ENCODE assay signal across 25 cellular contexts in genomic region chr10:89425000-89425399, GRCh38. TPM values are rescaled to one million over a fixed set of nuclear protein-coding genes. Genes with fewer than 3 reads are reported as not detected.
"Had no signal": no experiment of that assay in that cellular context is flagged by ENCODE, and none has a peak within 500 bp of the region (broad histone marks: within the 10 kb centered on the region; RNA-seq: fewer than 3 reads in every experiment).

No MANE protein-coding gene starts in this region.

- H3K9me3 ChIP-seq: heart left ventricle, neutrophil, right atrium auricular region, tibial artery, upper lobe of left lung, uterus had no signal

- FAIRE-seq: frontal cortex, islet of Langerhans had no signal

- H3K4me3 ChIP-seq: dorsolateral prefrontal cortex, heart left ventricle, right atrium auricular region, smooth muscle cell, tibial artery, upper lobe of left lung, uterus had no signal

- H3K27ac Mint-ChIP-seq: stimulated activated memory B cell treated with anti-CD40 and anti-IgM and Interleukin-4, amounts not matched to agents 10 μg/mL and 1 μg/mL and 100 μg/mL, for 72 hours; stimulated activated naive CD8-positive, alpha-beta T cell treated with anti-CD3 and anti-CD28 coated beads, Interleukin-15, Interleukin-2, amounts not matched to agents 100 ng/mL and 50 ng/mL, for 24 hours had no signal

- H3K27me3 ChIP-seq: dorsolateral prefrontal cortex, heart left ventricle, right atrium auricular region, tibial artery, upper lobe of left lung, uterus had no signal

- H3K27me3 Mint-ChIP-seq: stimulated activated memory B cell treated with anti-CD40 and anti-IgM and Interleukin-4, amounts not matched to agents 10 μg/mL and 1 μg/mL and 100 μg/mL, for 72 hours; stimulated activated naive CD8-positive, alpha-beta T cell treated with anti-CD3 and anti-CD28 coated beads, Interleukin-15, Interleukin-2, amounts not matched to agents 100 ng/mL and 50 ng/mL, for 24 hours had no signal

- DNase-seq: cortex of kidney; dorsolateral prefrontal cortex; effector CD8-positive, alpha-beta T cell; heart left ventricle; hypothalamus; left ventricle myocardium superior; mesendoderm; naive thymus-derived CD4-positive, alpha-beta T cell; posterior cingulate gyrus; stimulated activated CD4-positive, alpha-beta T cell treated with anti-CD3 and anti-CD28 coated beads, Interleukin-4, amount 100 ng/mL, for 24 hours; tibial artery; upper lobe of left lung; uterus had no signal

- H3K4me2 ChIP-seq: smooth muscle cell had no signal

- ATAC-seq: esophagus mucosa; heart left ventricle; left ventricle myocardium superior; naive thymus-derived CD4-positive, alpha-beta T cell; stimulated activated memory B cell treated with anti-CD40 and anti-IgM and Interleukin-4, amounts not matched to agents 10 μg/mL and 1 μg/mL and 100 μg/mL, for 72 hours had no signal

- H3K36me3 ChIP-seq: right atrium auricular region, uterus had no signal

- H3K9me3 Mint-ChIP-seq: naive thymus-derived CD4-positive, alpha-beta T cell; stimulated activated memory B cell treated with anti-CD40 and anti-IgM and Interleukin-4, amounts not matched to agents 10 μg/mL and 1 μg/mL and 100 μg/mL, for 72 hours; stimulated activated naive CD8-positive, alpha-beta T cell treated with anti-CD3 and anti-CD28 coated beads, Interleukin-15, Interleukin-2, amounts not matched to agents 100 ng/mL and 50 ng/mL, for 24 hours had no signal

- H3K4me1 ChIP-seq: tibial artery, uterus had no signal

- H3K36me3 Mint-ChIP-seq: stimulated activated memory B cell treated with anti-CD40 and anti-IgM and Interleukin-4, amounts not matched to agents 10 μg/mL and 1 μg/mL and 100 μg/mL, for 72 hours had no signal

- H3K27ac ChIP-seq: dorsolateral prefrontal cortex, heart left ventricle, neutrophil, right atrium auricular region, tibial artery, upper lobe of left lung, uterus had no signal

- H3K4me3 Mint-ChIP-seq: naive thymus-derived CD4-positive, alpha-beta T cell; stimulated activated memory B cell treated with anti-CD40 and anti-IgM and Interleukin-4, amounts not matched to agents 10 μg/mL and 1 μg/mL and 100 μg/mL, for 72 hours; stimulated activated naive CD8-positive, alpha-beta T cell treated with anti-CD3 and anti-CD28 coated beads, Interleukin-15, Interleukin-2, amounts not matched to agents 100 ng/mL and 50 ng/mL, for 24 hours had no signal

RNA-seq across cellular contexts. Expression of gene IFIT1B, which starts 47.1 kb away (rescaled TPM):
- total RNA-seq: esophagus mucosa; glomerular endothelial cell; left ventricle myocardium superior; lung microvascular endothelial cell; naive thymus-derived CD4-positive, alpha-beta T cell; osteoblast; pulmonary artery endothelial cell; smooth muscle cell had no signal
